ENCODE assay signal across 1 cellular context in genomic region chr22:30425616-30426394, GRCh38.
A peak's percentile ranks its signal among the peaks of the same experiment; 100 is the strongest.
TF ChIP-seq lines count a peak whose summit lies in the region.

TSS of gene MTFP1 (plus strand) at chr22:30425768. CDS start at chr22:30425880, 112 bp downstream.

TF ChIP-seq in SK-N-SH, 30 proteins besides CTCF, POLR2A, EP300 and RAD21 (continued from another document):
- peak; percentile 64 for TF ChIP-seq USF1 (IDR thresholded peaks at IDR 0.05; ENCODE audit: borderline replicate concordance, low read depth)
- TF ChIP-seq TEAD4 (IDR thresholded peaks at IDR 0.05; ENCODE audit: borderline replicate concordance, insufficient read depth), result no peak
- TF ChIP-seq SMC3 (IDR thresholded peaks at IDR 0.05; ENCODE audit: low read depth, low read length), result no peak
- no peak for TF ChIP-seq REST (IDR thresholded peaks at IDR 0.05; ENCODE audit: low read depth, low read length)
- TF ChIP-seq SIN3A (IDR thresholded peaks at IDR 0.05; ENCODE audit: borderline replicate concordance, low read depth, low read length), result 0 out of 2 replicates have a peak, but pooled peaks have one; percentile 48
- peak; percentile 63; the same call in 1 of the 2 replicates for TF ChIP-seq YY1 (IDR thresholded peaks at IDR 0.05; ENCODE audit: low read depth)
